ENCODE assay signal across 13 cellular contexts in the genomic region with DNA sequence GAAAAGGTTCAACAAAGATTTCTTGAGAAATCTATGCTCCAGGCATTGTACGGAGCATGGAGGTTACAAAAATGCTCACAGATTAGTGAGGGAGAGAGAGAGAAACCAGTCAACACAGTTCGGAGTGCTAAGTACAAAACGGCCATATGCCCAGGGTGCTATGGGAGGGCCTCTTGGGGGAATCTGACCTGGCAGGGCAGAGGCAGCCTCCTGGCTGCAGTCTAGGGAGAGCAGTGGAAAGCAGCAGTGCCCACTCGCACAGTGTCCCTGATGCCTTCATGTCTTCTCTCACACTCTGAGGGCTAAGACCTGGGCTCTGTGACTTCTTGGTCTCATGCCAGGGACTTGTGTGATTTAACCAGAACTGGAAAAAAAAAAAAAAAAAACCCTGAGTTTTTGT. TPM values are rescaled to one million over a fixed set of nuclear protein-coding genes. Genes with fewer than 3 reads are reported as not detected.
DNase-seq lines count a peak whose midpoint lies in the region; ATAC-seq and TF ChIP-seq lines count a peak whose summit lies in the region.
"Had no signal": no experiment of that assay in that cellular context is flagged by ENCODE, and none has a peak within 500 bp of the region (broad histone marks: within the 10 kb centered on the region; RNA-seq: fewer than 3 reads in every experiment).

No MANE protein-coding gene starts in this region.

- TF ChIP-seq EP300 in ovary (IDR thresholded peaks at IDR 0.05) = no peak

- no peaks in the 10 kb centered on the region for H3K36me3 ChIP-seq in ovary
- H3K36me3 ChIP-seq in CD8-positive, alpha-beta memory T cell (ENCODE audit: insufficient read depth, low read length) = no peaks in the 10 kb centered on the region

- H3K36me3 Mint-ChIP-seq in CD8-positive, alpha-beta memory T cell = peaks cover 0 to 7% (median 2%) of the 10 kb centered on the region in 3 donors
- no peaks in the 10 kb centered on the region for H3K36me3 Mint-ChIP-seq in CD4-positive, alpha-beta T cell (ENCODE audit: low read depth)

- H3K27ac ChIP-seq in ovary = peak overlapping the region; percentile 4 to 59
- H3K27ac ChIP-seq in CD8-positive, alpha-beta memory T cell (ENCODE audit: low read depth, low read length) = no peak overlapping the region
- H3K27ac ChIP-seq in CD4-positive, alpha-beta T cell (ENCODE audit: low read depth, low read length) = no peak overlapping the region

- WGBS in ovary, 3 donors = 49 to 59% (median 58%) methylated on average over 4 of the region's 4 CpGs

- no peak for TF ChIP-seq POLR2A in ovary (IDR thresholded peaks at IDR 0.05)

- ATAC-seq in Right ventricle myocardium superior (ENCODE audit: poor library complexity) (peak; percentile 91), GM18498 (IDR thresholded peaks at IDR 0.05; ENCODE audit: unreplicated experiment) (no peak)
- ATAC-seq in CD4-positive, alpha-beta T cell (ENCODE audit: poor library complexity) = no peak
- ATAC-seq: T-helper 17 cell had no signal

- CTCF ChIA-PET in CD8-positive, alpha-beta memory T cell (lab: Charles Lee) = no interaction called here
- CTCF ChIA-PET in CD4-positive, alpha-beta T cell (lab: Charles Lee) = no interaction called here

- no peaks in the 10 kb centered on the region for H3K27me3 ChIP-seq in ovary
- no peaks in the 10 kb centered on the region for H3K27me3 ChIP-seq in CD8-positive, alpha-beta memory T cell (ENCODE audit: insufficient read depth, low read length, poor library complexity, severe bottlenecking)
- no peaks in the 10 kb centered on the region for H3K27me3 ChIP-seq in CD4-positive, alpha-beta T cell (ENCODE audit: control insufficient read depth, insufficient read depth, low read length)

- H3K9me3 Mint-ChIP-seq in CD8-positive, alpha-beta memory T cell = peaks cover 0 to 2% (median 0%) of the 10 kb centered on the region in 5 donors
- no peaks in the 10 kb centered on the region for H3K9me3 Mint-ChIP-seq in CD4-positive, alpha-beta T cell

- H3K4me1 Mint-ChIP-seq in CD8-positive, alpha-beta memory T cell = peaks cover 0 to 5% (median 5%) of the 10 kb centered on the region in 3 donors
- peaks cover 4% of the 10 kb centered on the region for H3K4me1 Mint-ChIP-seq in CD4-positive, alpha-beta T cell (ENCODE audit: low read depth)
- H3K4me1 Mint-ChIP-seq: T-helper 17 cell had no signal

- no peak for TF ChIP-seq CTCF in ovary (IDR thresholded peaks at IDR 0.05)
- TF ChIP-seq CTCF in CD4-positive, alpha-beta T cell (IDR thresholded peaks at IDR 0.05) = no peak

- intact Hi-C loops in Right ventricle myocardium superior (cut with DNase I) (loop anchor here (10.0 kb wide), 1 partner anchor 254 kb away; no protein-coding TSS in a partner anchor), ovary (cut with DNase I) (loop anchor here in 1 of 4 donors (10.0 kb wide), 1 partner anchor 104 kb away; no protein-coding TSS in a partner anchor)
- intact Hi-C loops in CD4-positive, alpha-beta T cell (cut with DNase I, micrococcal nuclease) = no loop called here

- in situ Hi-C loops in G401 (cut with HindIII; ENCODE audit: low sequenced_read_pairs) = no loop called here

- H3K4me1 ChIP-seq in ovary (ENCODE audit: insufficient read depth) = peaks cover 5% of the 10 kb centered on the region
- H3K4me1 ChIP-seq in CD8-positive, alpha-beta memory T cell (ENCODE audit: insufficient read depth, low read length) = no peaks in the 10 kb centered on the region

- no peaks in the 10 kb centered on the region for H3K9me3 ChIP-seq in ovary
- H3K9me3 ChIP-seq in CD8-positive, alpha-beta memory T cell (ENCODE audit: low read length) = no peaks in the 10 kb centered on the region
- H3K9me3 ChIP-seq in CD4-positive, alpha-beta T cell (ENCODE audit: control insufficient read depth, low read length) = no peaks in the 10 kb centered on the region

- no peak overlapping the region for H3K4me3 ChIP-seq in ovary
- H3K4me3 ChIP-seq in CD8-positive, alpha-beta memory T cell (ENCODE audit: low read length) = no peak overlapping the region

- peaks cover 5 to 15% of the 10 kb centered on the region in 2 donors for H3K27me3 Mint-ChIP-seq in CD8-positive, alpha-beta memory T cell
- H3K27me3 Mint-ChIP-seq in CD4-positive, alpha-beta T cell = no peaks in the 10 kb centered on the region

- POLR2A ChIA-PET in CD8-positive, alpha-beta memory T cell (lab: Charles Lee) = no interaction called here
- POLR2A ChIA-PET in CD4-positive, alpha-beta T cell (lab: Charles Lee) = no interaction called here

- no peak overlapping the region for H3K4me3 Mint-ChIP-seq in CD8-positive, alpha-beta memory T cell
- no peak overlapping the region for H3K4me3 Mint-ChIP-seq in CD4-positive, alpha-beta T cell
- H3K4me3 Mint-ChIP-seq: T-helper 17 cell had no signal

- DNase-seq in G401 (ENCODE audit: low spot score) (peak; percentile 77), NCI-H748 treated with DMSO at 0.1 percent for 48 hours (lab: John Stamatoyannopoulos, UW) (peak; percentile 48), Right ventricle myocardium superior (peak; percentile 39), ovary (peak; percentile 40 to 52 (median 51)), midbrain (lab: John Stamatoyannopoulos, UW) (no peak)
- DNase-seq in CD8-positive, alpha-beta memory T cell = no peak
- DNase-seq in CD4-positive, alpha-beta T cell = no peak
- DNase-seq: activated CD4-positive, alpha-beta T cell treated with anti-CD3 and anti-CD28 coated beads, Interleukin-2, amount 50 U/mL, for 48 hours; activated effector memory CD4-positive, alpha-beta T cell treated with Interleukin-2 at 50 U/mL for 16 hours; DMS79; glutamatergic neuron; T-helper 17 cell had no signal

- H3K27ac Mint-ChIP-seq in CD8-positive, alpha-beta memory T cell = no peak overlapping the region
- no peak overlapping the region for H3K27ac Mint-ChIP-seq in CD4-positive, alpha-beta T cell
- H3K27ac Mint-ChIP-seq: T-helper 17 cell had no signal

RNA-seq across cellular contexts. Expression of gene SMC5, which starts 29.8 kb away (rescaled TPM):
- 15.8 and 34.9 TPM in 2 replicates for total RNA-seq in G401 (2014; rRNA removed; shearing (Covaris generic))
- 10.0 TPM for total RNA-seq in Right ventricle myocardium superior
- 10 to 100 TPM; 32.4 to 55.8 (median 52.6) TPM for total RNA-seq in ovary
- polyA plus RNA-seq in ovary = 10 to 100 TPM; 19.5 to 27.3 TPM
- 10 to 100 TPM; 42.2 TPM for total RNA-seq in CD8-positive, alpha-beta memory T cell
- 18.9 TPM for polyA plus RNA-seq in CD8-positive, alpha-beta memory T cell
- total RNA-seq in CD4-positive, alpha-beta T cell = 10 to 100 TPM; 37.7 to 38.1 TPM

Comparison
In these comparisons a context has a peak if more than half of its experiments do, and no peak if none do; other contexts are left out.
1. DNase-seq: peak in G401 (single experiment), NCI-H748 treated with DMSO at 0.1 percent for 48 hours (single experiment), Right ventricle myocardium superior (single experiment) and ovary (5 of 5); none in CD8-positive, alpha-beta memory T cell (0 of 5), CD4-positive, alpha-beta T cell (0 of 10) and midbrain (single experiment).
2. H3K27ac ChIP-seq: peak in ovary (2 of 2); none in CD8-positive, alpha-beta memory T cell (single experiment) and CD4-positive, alpha-beta T cell (single experiment).